In the genomic region with DNA sequence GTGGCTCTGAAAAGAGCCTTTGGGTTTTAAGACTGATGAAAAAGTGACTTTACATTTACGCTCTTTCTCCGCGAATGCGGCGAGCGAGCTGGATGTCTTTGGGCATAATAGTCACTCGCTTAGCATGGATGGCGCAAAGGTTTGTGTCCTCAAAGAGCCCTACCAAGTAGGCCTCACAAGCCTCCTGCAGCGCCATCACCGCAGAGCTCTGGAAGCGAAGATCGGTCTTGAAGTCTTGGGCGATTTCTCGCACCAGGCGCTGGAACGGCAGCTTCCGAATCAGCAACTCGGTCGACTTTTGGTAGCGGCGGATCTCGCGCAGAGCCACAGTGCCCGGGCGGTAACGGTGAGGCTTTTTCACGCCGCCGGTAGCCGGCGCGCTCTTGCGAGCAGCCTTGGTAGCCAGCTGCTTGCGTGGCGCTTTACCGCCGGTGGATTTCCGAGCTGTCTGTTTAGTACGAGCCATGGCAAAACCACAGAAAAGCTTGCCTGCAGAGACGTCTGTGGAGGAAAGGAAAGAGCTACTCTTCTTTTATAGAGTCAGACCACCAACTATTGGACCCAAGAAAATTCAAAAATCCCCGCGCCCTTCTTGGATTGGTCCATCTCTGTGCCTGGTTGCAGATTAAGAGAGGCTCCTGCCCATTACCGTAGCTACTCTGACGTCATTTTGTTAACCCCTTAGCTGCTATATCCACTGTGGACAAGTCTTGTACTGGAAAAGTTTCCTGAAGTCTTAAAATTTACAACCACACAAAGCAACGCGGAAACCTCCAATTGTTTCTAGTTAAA, we compare ENCODE assay signal across 7 cellular contexts. TPM values are rescaled to one million over a fixed set of nuclear protein-coding genes. Genes with fewer than 3 reads are reported as not detected.
DNase-seq lines count a peak whose midpoint lies in the region; ATAC-seq and TF ChIP-seq lines count a peak whose summit lies in the region.

No MANE protein-coding gene starts in this region.

- peak in 1 of 3 experiments; percentile 20 for TF ChIP-seq CTCF in ascending aorta (IDR thresholded peaks at IDR 0.05)
- peak; percentile 25 for TF ChIP-seq CTCF in progenitor cell of endocrine pancreas (IDR thresholded peaks at IDR 0.05; ENCODE audit: unreplicated experiment)

- no peaks in the 10 kb centered on the region for H3K9me3 ChIP-seq in ascending aorta

- H3K27ac Mint-ChIP-seq in T-cell (peak overlapping the region; percentile 94 to 98), progenitor cell of endocrine pancreas (peak overlapping the region; percentile 99)

- POLR2A ChIA-PET in T-cell (lab: Charles Lee): interaction anchor here (0.5 to 15.4 kb wide), 30 partner anchors 10 to 1863 kb away, joined by 3 to 682 read pairs (median 6); a partner anchor contains a TSS

- H3K9me3 Mint-ChIP-seq in T-cell (no peaks in the 10 kb centered on the region), progenitor cell of endocrine pancreas (ENCODE audit: low read depth) (no peaks in the 10 kb centered on the region)

- peak overlapping the region; percentile 92 to 96 for H3K27ac ChIP-seq in ascending aorta

- H3K36me3 ChIP-seq in ascending aorta: no peaks in the 10 kb centered on the region

- H3K4me3 Mint-ChIP-seq in T-cell (peak overlapping the region; percentile 90 to 95 (median 92)), progenitor cell of endocrine pancreas (ENCODE audit: low read depth) (peak overlapping the region; percentile 90)

- intact Hi-C loops in ascending aorta (cut with DNase I) (loop anchor here (2.0 to 5.0 kb wide), 2 partner anchors 125 to 166 kb away; a partner anchor contains a TSS), left ventricle myocardium superior (cut with micrococcal nuclease) (no loop called here)

- H3K4me3 ChIP-seq in ascending aorta: peak overlapping the region; percentile 56 to 79

- DNase-seq in NCI-H146 (lab: John Stamatoyannopoulos, UW): peak; percentile 99
- peak; percentile 61 to 95 (median 87) for DNase-seq in T-cell
- DNase-seq in ascending aorta (ENCODE audit: low spot score in 2 of 2): peak; percentile 53 to 94
- DNase-seq in left ventricle myocardium superior: peak; percentile 57
- peak; percentile 72 for DNase-seq in progenitor cell of endocrine pancreas (ENCODE audit: low spot score, unreplicated experiment)

- no peaks in the 10 kb centered on the region for H3K36me3 Mint-ChIP-seq in T-cell
- no peaks in the 10 kb centered on the region for H3K36me3 Mint-ChIP-seq in progenitor cell of endocrine pancreas (ENCODE audit: insufficient read depth)

- H3K27me3 Mint-ChIP-seq in T-cell (peaks cover 0 to 2% of the 10 kb centered on the region in 2 donors), progenitor cell of endocrine pancreas (no peaks in the 10 kb centered on the region)

- CTCF ChIA-PET in T-cell (lab: Charles Lee): interaction anchor here in 1 of 2 donors (0.6 to 3.4 kb wide), 14 partner anchors 9 to 1844 kb away, joined by 3 to 38 read pairs (median 8); a partner anchor contains a TSS

- H3K4me1 Mint-ChIP-seq in T-cell: peaks cover 48 to 52% (median 49%) of the 10 kb centered on the region in 3 donors
- H3K4me1 Mint-ChIP-seq in progenitor cell of endocrine pancreas (ENCODE audit: low read depth): peaks cover 51% of the 10 kb centered on the region

- H3K27me3 ChIP-seq in ascending aorta: no peaks in the 10 kb centered on the region

- ATAC-seq in GM18498 (IDR thresholded peaks at IDR 0.05; ENCODE audit: unreplicated experiment) (peak; percentile 58), HG02885 (IDR thresholded peaks at IDR 0.05; ENCODE audit: poor library complexity, unreplicated experiment) (peak; percentile 62), T-cell (replicated peaks in 1 of 4) (peak; percentile 68 to 72 (median 70)), left ventricle myocardium superior (peak; percentile 83)

- H3K4me1 ChIP-seq in ascending aorta: peaks cover 5 to 20% of the 10 kb centered on the region in 2 donors

RNA-seq across cellular contexts. Expression of a gene that starts 55.4 kb away (rescaled TPM):
- total RNA-seq in T-cell (1 to 10 TPM; 1.0 to 2.4 (median 1.8) TPM), ascending aorta (2.6 TPM), left ventricle myocardium superior (4.5 TPM), progenitor cell of endocrine pancreas (1.1 and 1.8 TPM in 2 replicates)

Comparison
In these comparisons a context has a peak if more than half of its experiments do, and no peak if none do; other contexts are left out.
1. Peak in every context shown above with its lines: DNase-seq, ATAC-seq, H3K4me3 ChIP-seq and H3K27ac ChIP-seq.